In genomic region chr15:41849861-41850260, GRCh38 we compare ENCODE assay signal across 1 cellular context.
TF ChIP-seq lines count a peak whose summit lies in the region.

No MANE protein-coding gene starts in this region.

TF ChIP-seq in GM12878, 131 proteins besides CTCF, POLR2A, EP300 and RAD21:
- no peak for TF ChIP-seq JUND (IDR thresholded peaks at IDR 0.05; ENCODE audit: low read depth, low read length)
- TF ChIP-seq TCF7 (IDR thresholded peaks at IDR 0.05; ENCODE audit: borderline replicate concordance) = no peak
- no peak for TF ChIP-seq NFIC (IDR thresholded peaks at IDR 0.05; ENCODE audit: low read depth, low read length)
- TF ChIP-seq, protein P1, sequence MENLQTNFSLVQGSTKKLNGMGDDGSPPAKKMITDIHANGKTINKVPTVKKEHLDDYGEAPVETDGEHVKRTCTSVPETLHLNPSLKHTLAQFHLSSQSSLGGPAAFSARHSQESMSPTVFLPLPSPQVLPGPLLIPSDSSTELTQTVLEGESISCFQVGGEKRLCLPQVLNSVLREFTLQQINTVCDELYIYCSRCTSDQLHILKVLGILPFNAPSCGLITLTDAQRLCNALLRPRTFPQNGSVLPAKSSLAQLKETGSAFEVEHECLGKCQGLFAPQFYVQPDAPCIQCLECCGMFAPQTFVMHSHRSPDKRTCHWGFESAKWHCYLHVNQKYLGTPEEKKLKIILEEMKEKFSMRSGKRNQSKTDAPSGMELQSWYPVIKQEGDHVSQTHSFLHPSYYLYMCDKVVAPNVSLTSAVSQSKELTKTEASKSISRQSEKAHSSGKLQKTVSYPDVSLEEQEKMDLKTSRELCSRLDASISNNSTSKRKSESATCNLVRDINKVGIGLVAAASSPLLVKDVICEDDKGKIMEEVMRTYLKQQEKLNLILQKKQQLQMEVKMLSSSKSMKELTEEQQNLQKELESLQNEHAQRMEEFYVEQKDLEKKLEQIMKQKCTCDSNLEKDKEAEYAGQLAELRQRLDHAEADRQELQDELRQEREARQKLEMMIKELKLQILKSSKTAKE (IDR thresholded peaks at IDR 0.05; ENCODE audit: low read depth, poor library complexity, severe bottlenecking) = no peak
- TF ChIP-seq BRCA1 (IDR thresholded peaks at IDR 0.05; ENCODE audit: low read depth, low read length) = no peak
- TF ChIP-seq GATAD2B (conservative IDR thresholded peaks at IDR 0.05; ENCODE audit: low read depth) = no peak
- TF ChIP-seq, protein P2, sequence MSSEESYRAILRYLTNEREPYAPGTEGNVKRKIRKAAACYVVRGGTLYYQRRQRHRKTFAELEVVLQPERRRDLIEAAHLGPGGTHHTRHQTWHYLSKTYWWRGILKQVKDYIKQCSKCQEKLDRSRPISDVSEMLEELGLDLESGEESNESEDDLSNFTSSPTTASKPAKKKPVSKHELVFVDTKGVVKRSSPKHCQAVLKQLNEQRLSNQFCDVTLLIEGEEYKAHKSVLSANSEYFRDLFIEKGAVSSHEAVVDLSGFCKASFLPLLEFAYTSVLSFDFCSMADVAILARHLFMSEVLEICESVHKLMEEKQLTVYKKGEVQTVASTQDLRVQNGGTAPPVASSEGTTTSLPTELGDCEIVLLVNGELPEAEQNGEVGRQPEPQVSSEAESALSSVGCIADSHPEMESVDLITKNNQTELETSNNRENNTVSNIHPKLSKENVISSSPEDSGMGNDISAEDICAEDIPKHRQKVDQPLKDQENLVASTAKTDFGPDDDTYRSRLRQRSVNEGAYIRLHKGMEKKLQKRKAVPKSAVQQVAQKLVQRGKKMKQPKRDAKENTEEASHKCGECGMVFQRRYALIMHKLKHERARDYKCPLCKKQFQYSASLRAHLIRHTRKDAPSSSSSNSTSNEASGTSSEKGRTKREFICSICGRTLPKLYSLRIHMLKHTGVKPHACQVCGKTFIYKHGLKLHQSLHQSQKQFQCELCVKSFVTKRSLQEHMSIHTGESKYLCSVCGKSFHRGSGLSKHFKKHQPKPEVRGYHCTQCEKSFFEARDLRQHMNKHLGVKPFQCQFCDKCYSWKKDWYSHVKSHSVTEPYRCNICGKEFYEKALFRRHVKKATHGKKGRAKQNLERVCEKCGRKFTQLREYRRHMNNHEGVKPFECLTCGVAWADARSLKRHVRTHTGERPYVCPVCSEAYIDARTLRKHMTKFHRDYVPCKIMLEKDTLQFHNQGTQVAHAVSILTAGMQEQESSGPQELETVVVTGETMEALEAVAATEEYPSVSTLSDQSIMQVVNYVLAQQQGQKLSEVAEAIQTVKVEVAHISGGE (CRISPR knock-in tag; IDR thresholded peaks at IDR 0.05) = no peak
- TF ChIP-seq ESRRA (IDR thresholded peaks at IDR 0.05; ENCODE audit: low read length) = no peak
- no peak for TF ChIP-seq TCF3 (IDR thresholded peaks at IDR 0.05; ENCODE audit: borderline replicate concordance, insufficient read depth, low read depth, low read length)
- no peak for TF ChIP-seq MXI1 (IDR thresholded peaks at IDR 0.05; ENCODE audit: low read depth, low read length)
- TF ChIP-seq ZBTB4 (CRISPR knock-in tag; IDR thresholded peaks at IDR 0.05) = no peak
- no peak for TF ChIP-seq PKNOX1 (IDR thresholded peaks at IDR 0.05)
TF ChIP-seq in GM12878: peak in this region for 0.
